ENCODE assay signal across 12 cellular contexts in genomic region chr11:76805206-76805913, GRCh38. TPM values are rescaled to one million over a fixed set of nuclear protein-coding genes. Genes with fewer than 3 reads are reported as not detected.
DNase-seq lines count a peak whose midpoint lies in the region; ATAC-seq and TF ChIP-seq lines count a peak whose summit lies in the region.
"Had no signal": no experiment of that assay in that cellular context is flagged by ENCODE, and none has a peak within 500 bp of the region (broad histone marks: within the 10 kb centered on the region; RNA-seq: fewer than 3 reads in every experiment).

No MANE protein-coding gene starts in this region.

- H3K36me3 Mint-ChIP-seq in activated CD4-positive, alpha-beta T cell treated with anti-CD3 and anti-CD28 coated beads, Interleukin-2, amount 10 ng/mL, durations not matched to agents 24 days and 14 days (ENCODE audit: low read depth) = no peaks in the 10 kb centered on the region
- H3K36me3 Mint-ChIP-seq in activated CD8-positive, alpha-beta T cell treated with anti-CD3 and anti-CD28 coated beads, Interleukin-2, amount 10 ng/mL, durations not matched to agents 7 days and 5 days (ENCODE audit: low read depth) = no peaks in the 10 kb centered on the region
- no peaks in the 10 kb centered on the region for H3K36me3 Mint-ChIP-seq in stimulated activated memory B cell treated with anti-CD40 and anti-IgM and Interleukin-4, amounts not matched to agents 10 μg/mL and 1 μg/mL and 100 μg/mL, for 72 hours
- H3K36me3 Mint-ChIP-seq: brain had no signal

- no peak for ATAC-seq in activated CD8-positive, alpha-beta T cell treated with anti-CD3 and anti-CD28 coated beads, Interleukin-2, amount 10 ng/mL, durations not matched to agents 7 days and 5 days
- ATAC-seq in stimulated activated memory B cell treated with anti-CD40 and anti-IgM and Interleukin-4, amounts not matched to agents 10 μg/mL and 1 μg/mL and 100 μg/mL, for 72 hours = peak; percentile 4
- ATAC-seq in HG03469 (IDR thresholded peaks at IDR 0.05; ENCODE audit: unreplicated experiment) (no peak), omental fat pad (ENCODE audit: low FRiP score) (no peak), GM21786 (IDR thresholded peaks at IDR 0.05; ENCODE audit: unreplicated experiment) (no peak)

- H3K4me3 ChIP-seq in fibroblast of pulmonary artery (replicated peaks; ENCODE audit: low read depth, low read length) = no peak overlapping the region
- H3K4me3 ChIP-seq: tibial artery had no signal

- H3K4me1 Mint-ChIP-seq in activated CD4-positive, alpha-beta T cell treated with anti-CD3 and anti-CD28 coated beads, Interleukin-2, amount 10 ng/mL, durations not matched to agents 24 days and 14 days = peaks cover 44% of the 10 kb centered on the region
- peaks cover 35% of the 10 kb centered on the region for H3K4me1 Mint-ChIP-seq in activated CD8-positive, alpha-beta T cell treated with anti-CD3 and anti-CD28 coated beads, Interleukin-2, amount 10 ng/mL, durations not matched to agents 7 days and 5 days (ENCODE audit: low read depth)
- H3K4me1 Mint-ChIP-seq in stimulated activated memory B cell treated with anti-CD40 and anti-IgM and Interleukin-4, amounts not matched to agents 10 μg/mL and 1 μg/mL and 100 μg/mL, for 72 hours = peaks cover 16% of the 10 kb centered on the region

- H3K27me3 Mint-ChIP-seq in activated CD4-positive, alpha-beta T cell treated with anti-CD3 and anti-CD28 coated beads, Interleukin-2, amount 10 ng/mL, durations not matched to agents 24 days and 14 days = peaks cover 29% of the 10 kb centered on the region
- H3K27me3 Mint-ChIP-seq in activated CD8-positive, alpha-beta T cell treated with anti-CD3 and anti-CD28 coated beads, Interleukin-2, amount 10 ng/mL, durations not matched to agents 7 days and 5 days (ENCODE audit: low read depth) = peaks cover 15% of the 10 kb centered on the region
- H3K27me3 Mint-ChIP-seq in stimulated activated memory B cell treated with anti-CD40 and anti-IgM and Interleukin-4, amounts not matched to agents 10 μg/mL and 1 μg/mL and 100 μg/mL, for 72 hours = peaks cover 65% of the 10 kb centered on the region

- H3K27ac Mint-ChIP-seq in activated CD4-positive, alpha-beta T cell treated with anti-CD3 and anti-CD28 coated beads, Interleukin-2, amount 10 ng/mL, durations not matched to agents 24 days and 14 days = peak overlapping the region; percentile 35
- no peak overlapping the region for H3K27ac Mint-ChIP-seq in activated CD8-positive, alpha-beta T cell treated with anti-CD3 and anti-CD28 coated beads, Interleukin-2, amount 10 ng/mL, durations not matched to agents 7 days and 5 days
- no peak overlapping the region for H3K27ac Mint-ChIP-seq in stimulated activated memory B cell treated with anti-CD40 and anti-IgM and Interleukin-4, amounts not matched to agents 10 μg/mL and 1 μg/mL and 100 μg/mL, for 72 hours

- POLR2A ChIA-PET in activated CD8-positive, alpha-beta T cell treated with anti-CD3 and anti-CD28 coated beads, Interleukin-2, amount 10 ng/mL, durations not matched to agents 7 days and 5 days (lab: Charles Lee) = no interaction called here

- peaks cover under 1% of the 10 kb centered on the region for H3K9me3 Mint-ChIP-seq in activated CD4-positive, alpha-beta T cell treated with anti-CD3 and anti-CD28 coated beads, Interleukin-2, amount 10 ng/mL, durations not matched to agents 24 days and 14 days
- no peaks in the 10 kb centered on the region for H3K9me3 Mint-ChIP-seq in activated CD8-positive, alpha-beta T cell treated with anti-CD3 and anti-CD28 coated beads, Interleukin-2, amount 10 ng/mL, durations not matched to agents 7 days and 5 days (ENCODE audit: insufficient read depth)
- H3K9me3 Mint-ChIP-seq in stimulated activated memory B cell treated with anti-CD40 and anti-IgM and Interleukin-4, amounts not matched to agents 10 μg/mL and 1 μg/mL and 100 μg/mL, for 72 hours = no peaks in the 10 kb centered on the region

- peak; percentile 87 for DNase-seq in activated CD4-positive, alpha-beta T cell treated with anti-CD3 and anti-CD28 coated beads, Interleukin-2, amount 10 ng/mL, durations not matched to agents 24 days and 14 days
- no peak for DNase-seq in activated CD4-positive, alpha-beta T cell treated with anti-CD3 and anti-CD28 coated beads, Interleukin-2, amount 50 U/mL, for 1 hour
- peak; percentile 53 for DNase-seq in activated CD8-positive, alpha-beta T cell treated with anti-CD3 and anti-CD28 coated beads, Interleukin-2, amount 10 ng/mL, durations not matched to agents 7 days and 5 days
- DNase-seq in fibroblast of pulmonary artery (ENCODE audit: low read depth) (peak; percentile 37), omental fat pad (ENCODE audit: low spot score) (no peak)
- DNase-seq: ACHN, midbrain had no signal

- H3K4me3 Mint-ChIP-seq in activated CD4-positive, alpha-beta T cell treated with anti-CD3 and anti-CD28 coated beads, Interleukin-2, amount 10 ng/mL, durations not matched to agents 24 days and 14 days = peak overlapping the region; percentile 42
- H3K4me3 Mint-ChIP-seq in activated CD8-positive, alpha-beta T cell treated with anti-CD3 and anti-CD28 coated beads, Interleukin-2, amount 10 ng/mL, durations not matched to agents 7 days and 5 days = no peak overlapping the region
- no peak overlapping the region for H3K4me3 Mint-ChIP-seq in stimulated activated memory B cell treated with anti-CD40 and anti-IgM and Interleukin-4, amounts not matched to agents 10 μg/mL and 1 μg/mL and 100 μg/mL, for 72 hours
- H3K4me3 Mint-ChIP-seq: brain had no signal

- TF ChIP-seq CTCF in fibroblast of pulmonary artery (IDR thresholded peaks at IDR 0.05; ENCODE audit: low read length, missing control alignments) = no peak
- no peak for TF ChIP-seq CTCF in omental fat pad (IDR thresholded peaks at IDR 0.05)

- intact Hi-C loops in activated CD4-positive, alpha-beta T cell treated with anti-CD3 and anti-CD28 coated beads, Interleukin-2, amount 10 ng/mL, durations not matched to agents 24 days and 14 days (cut with micrococcal nuclease) = loop anchor here (1.0 to 10.0 kb wide), 3 partner anchors 55 to 571 kb away; partner anchors contain the start of genes ACER3, GVQW3 and THAP12

- CTCF ChIA-PET in activated CD8-positive, alpha-beta T cell treated with anti-CD3 and anti-CD28 coated beads, Interleukin-2, amount 10 ng/mL, durations not matched to agents 7 days and 5 days (lab: Charles Lee) = interaction anchor here (0.6 to 9.7 kb wide), 6 partner anchors 13 to 286 kb away, joined by 3 to 96 read pairs (median 4); no protein-coding TSS in a partner anchor

RNA-seq across cellular contexts. Expression of gene TSKU, which starts 22.2 kb away (rescaled TPM):
- 3.4 and 5.2 TPM in 2 replicates for total RNA-seq in activated CD4-positive, alpha-beta T cell treated with anti-CD3 and anti-CD28 coated beads, Interleukin-2, amount 10 ng/mL, durations not matched to agents 24 days and 14 days
- 1 to 10 TPM; 2.5 TPM for total RNA-seq in activated CD8-positive, alpha-beta T cell treated with anti-CD3 and anti-CD28 coated beads, Interleukin-2, amount 10 ng/mL, durations not matched to agents 7 days and 5 days
- 100 to 1,000 TPM; 153 to 281 (median 161) TPM for total RNA-seq in omental fat pad

RNA-seq across cellular contexts. Expression of gene ACER3, which starts 55.4 kb away (rescaled TPM):
- 12.5 and 13.8 TPM in 2 replicates for total RNA-seq in activated CD4-positive, alpha-beta T cell treated with anti-CD3 and anti-CD28 coated beads, Interleukin-2, amount 10 ng/mL, durations not matched to agents 24 days and 14 days
- 10 to 100 TPM in 1 of 2 experiments, 1 to 10 TPM in 1; 9.4 to 13.8 TPM for total RNA-seq in activated CD8-positive, alpha-beta T cell treated with anti-CD3 and anti-CD28 coated beads, Interleukin-2, amount 10 ng/mL, durations not matched to agents 7 days and 5 days
- 10 to 100 TPM; 19.0 to 26.6 (median 22.0) TPM for total RNA-seq in omental fat pad

Comparison
In these comparisons a context has a peak if more than half of its experiments do, and no peak if none do; other contexts are left out.
1. DNase-seq: peak in activated CD4-positive, alpha-beta T cell treated with anti-CD3 and anti-CD28 coated beads, Interleukin-2, amount 10 ng/mL, durations not matched to agents 24 days and 14 days (single experiment), activated CD8-positive, alpha-beta T cell treated with anti-CD3 and anti-CD28 coated beads, Interleukin-2, amount 10 ng/mL, durations not matched to agents 7 days and 5 days (single experiment) and fibroblast of pulmonary artery (single experiment); none in activated CD4-positive, alpha-beta T cell treated with anti-CD3 and anti-CD28 coated beads, Interleukin-2, amount 50 U/mL, for 1 hour (single experiment) and omental fat pad (single experiment).
2. RNA of gene TSKU, which starts 22.2 kb away (total RNA-seq): 153 to 281 TPM in omental fat pad; 3.4 to 5.2 TPM in activated CD4-positive, alpha-beta T cell treated with anti-CD3 and anti-CD28 coated beads, Interleukin-2, amount 10 ng/mL, durations not matched to agents 24 days and 14 days and 2.5 TPM in activated CD8-positive, alpha-beta T cell treated with anti-CD3 and anti-CD28 coated beads, Interleukin-2, amount 10 ng/mL, durations not matched to agents 7 days and 5 days; every median in the first group is over 10 times any median in the second.